28 cellular contexts compared by ENCODE assay signal in genomic region chr12:32577328-32577727, GRCh38.
"Had no signal": no experiment of that assay in that cellular context is flagged by ENCODE, and none has a peak within 500 bp of the region (broad histone marks: within the 10 kb centered on the region; RNA-seq: fewer than 3 reads in every experiment).

No MANE protein-coding gene starts in this region.

- H3K27me3 Mint-ChIP-seq: memory B cell; stimulated activated naive CD8-positive, alpha-beta T cell treated with anti-CD3 and anti-CD28 coated beads, Interleukin-15, amount 100 ng/mL, for 72 hours had no signal

- H3K27me3 ChIP-seq: esophagus squamous epithelium, hepatocyte, ovary, thyroid gland, vagina had no signal

- H3K4me1 ChIP-seq: thyroid gland, vagina had no signal

- H3K4me3 Mint-ChIP-seq: memory B cell; naive thymus-derived CD4-positive, alpha-beta T cell; nephron; stimulated activated naive CD8-positive, alpha-beta T cell treated with anti-CD3 and anti-CD28 coated beads, Interleukin-15, amount 100 ng/mL, for 72 hours had no signal

- ATAC-seq: left cardiac atrium; naive thymus-derived CD4-positive, alpha-beta T cell; sciatic nerve; stimulated activated naive CD8-positive, alpha-beta T cell treated with anti-CD3 and anti-CD28 coated beads, Interleukin-15, amount 100 ng/mL, for 72 hours had no signal

- H3K27ac Mint-ChIP-seq: memory B cell; naive thymus-derived CD4-positive, alpha-beta T cell; stimulated activated naive CD8-positive, alpha-beta T cell treated with anti-CD3 and anti-CD28 coated beads, Interleukin-15, amount 100 ng/mL, for 72 hours had no signal

- H3K36me3 ChIP-seq: ovary had no signal

- H3K9me3 ChIP-seq: esophagus squamous epithelium, ovary, thyroid gland, vagina had no signal

- H2AFZ ChIP-seq: hepatocyte had no signal

- H3K27ac ChIP-seq: coronary artery, esophagus squamous epithelium, hepatocyte, ovary, thyroid gland, vagina had no signal

- H3K4me1 Mint-ChIP-seq: memory B cell had no signal

- H3K4me2 ChIP-seq: hepatocyte, smooth muscle cell had no signal

- DNase-seq: dermis blood vessel endothelial cell; effector memory CD4-positive, alpha-beta T cell; erythroblast; esophagus squamous epithelium; foreskin melanocyte; left cardiac atrium; midbrain; naive thymus-derived CD4-positive, alpha-beta T cell; occipital lobe; ovary; posterior cingulate gyrus; retina; stimulated activated CD4-positive, alpha-beta T cell treated with anti-CD3 and anti-CD28 coated beads, Interleukin-12 subunit alpha, Interleukin-12 subunit beta, amount 100 ng/mL, for 4 hours; stimulated activated CD4-positive, alpha-beta T cell treated with anti-CD3 and anti-CD28 coated beads, Interleukin-1b, Interleukin-23, amount 100 ng/mL, for 48 hours; stimulated activated CD4-positive, alpha-beta T cell treated with anti-CD3 and anti-CD28 coated beads, Interleukin-4, amount 100 ng/mL, for 1 hour; stimulated activated CD8-positive, alpha-beta memory T cell treated with anti-CD3 and anti-CD28 coated beads, Interleukin-4, amount 100 ng/mL, for 48 hours; stimulated activated naive CD4-positive, alpha-beta T cell; stimulated activated naive CD8-positive, alpha-beta T cell treated with anti-CD3 and anti-CD28 coated beads, Interleukin-15, amount 100 ng/mL, for 72 hours; thyroid gland; trophoblast cell had no signal

- H3K4me3 ChIP-seq: coronary artery, esophagus squamous epithelium, hepatocyte, lung, ovary, smooth muscle cell, thyroid gland, vagina had no signal
